Comparison of ENCODE assay signal across 1 cellular context in the genomic region with DNA sequence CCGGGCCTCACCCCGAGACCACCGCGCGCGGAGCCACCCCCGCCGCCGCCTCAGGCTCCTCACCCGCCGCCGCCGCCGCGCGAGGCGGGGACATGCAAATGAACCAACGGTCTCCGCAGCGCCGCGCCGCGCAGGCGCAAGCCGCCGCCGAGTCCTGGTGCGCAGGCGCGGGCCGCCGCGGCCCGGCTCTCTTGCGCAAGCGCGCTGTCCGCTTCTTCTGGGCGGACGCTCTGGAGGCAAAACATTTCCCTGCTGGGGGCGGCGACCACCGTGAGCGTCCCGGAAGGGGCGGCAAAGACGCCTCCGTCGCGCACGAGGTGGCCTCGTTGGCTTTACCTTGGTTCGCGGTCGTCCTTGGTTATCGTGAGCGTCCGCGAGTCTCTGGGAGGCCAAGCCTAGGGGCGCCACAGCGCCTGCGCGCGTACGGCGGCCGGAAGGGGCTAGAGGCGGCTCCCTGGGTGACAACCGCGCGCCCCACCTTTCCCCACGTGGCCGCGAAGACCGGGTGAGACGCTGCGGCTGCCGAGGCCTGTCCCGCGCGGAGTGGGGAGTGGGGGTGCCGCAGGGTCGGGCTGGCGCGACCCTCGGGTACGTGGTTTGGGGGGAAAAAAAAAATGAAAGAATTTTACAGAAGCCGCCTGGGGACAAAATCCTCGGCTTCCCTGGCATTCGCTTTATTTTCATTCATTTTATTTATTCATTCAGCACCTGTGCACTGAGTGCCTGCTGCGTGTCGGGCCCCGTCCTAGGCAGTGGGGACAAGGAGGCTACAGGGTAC.
TF ChIP-seq lines count a peak whose summit lies in the region.

A gene (plus strand): TSS at position 178 of the 778 bp plus-strand sequence. CDS start 607 bp downstream, outside the sequence.
A gene (minus strand): TSS at position 92 of the 778 bp plus-strand sequence. CDS start 2,446 bp downstream, outside the sequence.

TF ChIP-seq in HepG2, 621 proteins besides CTCF, POLR2A, EP300 and RAD21 (continued from another document and continues in another):
- TF ChIP-seq, protein P1, sequence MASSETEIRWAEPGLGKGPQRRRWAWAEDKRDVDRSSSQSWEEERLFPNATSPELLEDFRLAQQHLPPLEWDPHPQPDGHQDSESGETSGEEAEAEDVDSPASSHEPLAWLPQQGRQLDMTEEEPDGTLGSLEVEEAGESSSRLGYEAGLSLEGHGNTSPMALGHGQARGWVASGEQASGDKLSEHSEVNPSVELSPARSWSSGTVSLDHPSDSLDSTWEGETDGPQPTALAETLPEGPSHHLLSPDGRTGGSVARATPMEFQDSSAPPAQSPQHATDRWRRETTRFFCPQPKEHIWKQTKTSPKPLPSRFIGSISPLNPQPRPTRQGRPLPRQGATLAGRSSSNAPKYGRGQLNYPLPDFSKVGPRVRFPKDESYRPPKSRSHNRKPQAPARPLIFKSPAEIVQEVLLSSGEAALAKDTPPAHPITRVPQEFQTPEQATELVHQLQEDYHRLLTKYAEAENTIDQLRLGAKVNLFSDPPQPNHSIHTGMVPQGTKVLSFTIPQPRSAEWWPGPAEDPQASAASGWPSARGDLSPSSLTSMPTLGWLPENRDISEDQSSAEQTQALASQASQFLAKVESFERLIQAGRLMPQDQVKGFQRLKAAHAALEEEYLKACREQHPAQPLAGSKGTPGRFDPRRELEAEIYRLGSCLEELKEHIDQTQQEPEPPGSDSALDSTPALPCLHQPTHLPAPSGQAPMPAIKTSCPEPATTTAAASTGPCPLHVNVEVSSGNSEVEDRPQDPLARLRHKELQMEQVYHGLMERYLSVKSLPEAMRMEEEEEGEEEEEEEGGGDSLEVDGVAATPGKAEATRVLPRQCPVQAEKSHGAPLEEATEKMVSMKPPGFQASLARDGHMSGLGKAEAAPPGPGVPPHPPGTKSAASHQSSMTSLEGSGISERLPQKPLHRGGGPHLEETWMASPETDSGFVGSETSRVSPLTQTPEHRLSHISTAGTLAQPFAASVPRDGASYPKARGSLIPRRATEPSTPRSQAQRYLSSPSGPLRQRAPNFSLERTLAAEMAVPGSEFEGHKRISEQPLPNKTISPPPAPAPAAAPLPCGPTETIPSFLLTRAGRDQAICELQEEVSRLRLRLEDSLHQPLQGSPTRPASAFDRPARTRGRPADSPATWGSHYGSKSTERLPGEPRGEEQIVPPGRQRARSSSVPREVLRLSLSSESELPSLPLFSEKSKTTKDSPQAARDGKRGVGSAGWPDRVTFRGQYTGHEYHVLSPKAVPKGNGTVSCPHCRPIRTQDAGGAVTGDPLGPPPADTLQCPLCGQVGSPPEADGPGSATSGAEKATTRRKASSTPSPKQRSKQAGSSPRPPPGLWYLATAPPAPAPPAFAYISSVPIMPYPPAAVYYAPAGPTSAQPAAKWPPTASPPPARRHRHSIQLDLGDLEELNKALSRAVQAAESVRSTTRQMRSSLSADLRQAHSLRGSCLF (CRISPR knock-in tag; IDR thresholded peaks at IDR 0.05; ENCODE audit: borderline replicate concordance): no peak
- TF ChIP-seq PAF1 (CRISPR knock-in tag; IDR thresholded peaks at IDR 0.05): no peak
- TF ChIP-seq, protein P2, sequence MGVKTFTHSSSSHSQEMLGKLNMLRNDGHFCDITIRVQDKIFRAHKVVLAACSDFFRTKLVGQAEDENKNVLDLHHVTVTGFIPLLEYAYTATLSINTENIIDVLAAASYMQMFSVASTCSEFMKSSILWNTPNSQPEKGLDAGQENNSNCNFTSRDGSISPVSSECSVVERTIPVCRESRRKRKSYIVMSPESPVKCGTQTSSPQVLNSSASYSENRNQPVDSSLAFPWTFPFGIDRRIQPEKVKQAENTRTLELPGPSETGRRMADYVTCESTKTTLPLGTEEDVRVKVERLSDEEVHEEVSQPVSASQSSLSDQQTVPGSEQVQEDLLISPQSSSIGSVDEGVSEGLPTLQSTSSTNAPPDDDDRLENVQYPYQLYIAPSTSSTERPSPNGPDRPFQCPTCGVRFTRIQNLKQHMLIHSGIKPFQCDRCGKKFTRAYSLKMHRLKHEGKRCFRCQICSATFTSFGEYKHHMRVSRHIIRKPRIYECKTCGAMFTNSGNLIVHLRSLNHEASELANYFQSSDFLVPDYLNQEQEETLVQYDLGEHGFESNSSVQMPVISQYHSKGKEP (CRISPR knock-in tag; IDR thresholded peaks at IDR 0.05): peak; percentile 91; the same call in 1 of the 2 replicates
- TF ChIP-seq HOXA7 (CRISPR knock-in tag; IDR thresholded peaks at IDR 0.05): no peak
- TF ChIP-seq, protein P3, sequence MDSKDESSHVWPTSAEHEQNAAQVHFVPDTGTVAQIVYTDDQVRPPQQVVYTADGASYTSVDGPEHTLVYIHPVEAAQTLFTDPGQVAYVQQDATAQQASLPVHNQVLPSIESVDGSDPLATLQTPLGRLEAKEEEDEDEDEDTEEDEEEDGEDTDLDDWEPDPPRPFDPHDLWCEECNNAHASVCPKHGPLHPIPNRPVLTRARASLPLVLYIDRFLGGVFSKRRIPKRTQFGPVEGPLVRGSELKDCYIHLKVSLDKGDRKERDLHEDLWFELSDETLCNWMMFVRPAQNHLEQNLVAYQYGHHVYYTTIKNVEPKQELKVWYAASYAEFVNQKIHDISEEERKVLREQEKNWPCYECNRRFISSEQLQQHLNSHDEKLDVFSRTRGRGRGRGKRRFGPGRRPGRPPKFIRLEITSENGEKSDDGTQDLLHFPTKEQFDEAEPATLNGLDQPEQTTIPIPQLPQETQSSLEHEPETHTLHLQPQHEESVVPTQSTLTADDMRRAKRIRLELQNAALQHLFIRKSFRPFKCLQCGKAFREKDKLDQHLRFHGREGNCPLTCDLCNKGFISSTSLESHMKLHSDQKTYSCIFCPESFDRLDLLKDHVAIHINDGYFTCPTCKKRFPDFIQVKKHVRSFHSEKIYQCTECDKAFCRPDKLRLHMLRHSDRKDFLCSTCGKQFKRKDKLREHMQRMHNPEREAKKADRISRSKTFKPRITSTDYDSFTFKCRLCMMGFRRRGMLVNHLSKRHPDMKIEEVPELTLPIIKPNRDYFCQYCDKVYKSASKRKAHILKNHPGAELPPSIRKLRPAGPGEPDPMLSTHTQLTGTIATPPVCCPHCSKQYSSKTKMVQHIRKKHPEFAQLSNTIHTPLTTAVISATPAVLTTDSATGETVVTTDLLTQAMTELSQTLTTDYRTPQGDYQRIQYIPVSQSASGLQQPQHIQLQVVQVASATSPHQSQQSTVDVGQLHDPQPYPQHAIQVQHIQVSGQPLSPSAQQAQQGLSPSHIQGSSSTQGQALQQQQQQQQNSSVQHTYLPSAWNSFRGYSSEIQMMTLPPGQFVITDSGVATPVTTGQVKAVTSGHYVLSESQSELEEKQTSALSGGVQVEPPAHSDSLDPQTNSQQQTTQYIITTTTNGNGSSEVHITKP (CRISPR knock-in tag; IDR thresholded peaks at IDR 0.05; ENCODE audit: low read depth): no peak
- TF ChIP-seq SMAD9 (CRISPR knock-in tag; IDR thresholded peaks at IDR 0.05): peak; percentile 90
- peak; percentile 57 for TF ChIP-seq SKI (IDR thresholded peaks at IDR 0.05; ENCODE audit: partially characterized antibody)
- no peak for TF ChIP-seq ZNF468 (CRISPR knock-in tag; IDR thresholded peaks at IDR 0.05)
- TF ChIP-seq KDM5A (IDR thresholded peaks at IDR 0.05; ENCODE audit: borderline replicate concordance, low read length): peak; percentile 84; the same call in 1 of the 2 replicates
- peak; percentile 89 for TF ChIP-seq ZNF451 (CRISPR knock-in tag; IDR thresholded peaks at IDR 0.05)
- TF ChIP-seq PPARG (CRISPR knock-in tag; conservative IDR thresholded peaks at IDR 0.05): no peak
- TF ChIP-seq PHF5A (CRISPR knock-in tag; IDR thresholded peaks at IDR 0.05; ENCODE audit: low read depth, unreplicated experiment): peak; percentile 34
- peak; percentile 94 for TF ChIP-seq HES4 (CRISPR knock-in tag; IDR thresholded peaks at IDR 0.05; ENCODE audit: borderline replicate concordance)
- TF ChIP-seq SMARCE1 (IDR thresholded peaks at IDR 0.05; ENCODE audit: borderline replicate concordance): no peak
- TF ChIP-seq ZNF567 (CRISPR knock-in tag; IDR thresholded peaks at IDR 0.05; ENCODE audit: borderline replicate concordance): 0 out of 2 replicates have a peak, but pooled peaks have one; percentile 62
- no peak for TF ChIP-seq ZNF10 (CRISPR knock-in tag; IDR thresholded peaks at IDR 0.05; ENCODE audit: borderline replicate concordance, low read depth)
- peak; percentile 76; the same call in 1 of the 2 replicates for TF ChIP-seq MED13 (CRISPR knock-in tag; IDR thresholded peaks at IDR 0.05)
- TF ChIP-seq CBX1 (IDR thresholded peaks at IDR 0.05; ENCODE audit: low read depth): peak; percentile 71
- TF ChIP-seq, protein P4, sequence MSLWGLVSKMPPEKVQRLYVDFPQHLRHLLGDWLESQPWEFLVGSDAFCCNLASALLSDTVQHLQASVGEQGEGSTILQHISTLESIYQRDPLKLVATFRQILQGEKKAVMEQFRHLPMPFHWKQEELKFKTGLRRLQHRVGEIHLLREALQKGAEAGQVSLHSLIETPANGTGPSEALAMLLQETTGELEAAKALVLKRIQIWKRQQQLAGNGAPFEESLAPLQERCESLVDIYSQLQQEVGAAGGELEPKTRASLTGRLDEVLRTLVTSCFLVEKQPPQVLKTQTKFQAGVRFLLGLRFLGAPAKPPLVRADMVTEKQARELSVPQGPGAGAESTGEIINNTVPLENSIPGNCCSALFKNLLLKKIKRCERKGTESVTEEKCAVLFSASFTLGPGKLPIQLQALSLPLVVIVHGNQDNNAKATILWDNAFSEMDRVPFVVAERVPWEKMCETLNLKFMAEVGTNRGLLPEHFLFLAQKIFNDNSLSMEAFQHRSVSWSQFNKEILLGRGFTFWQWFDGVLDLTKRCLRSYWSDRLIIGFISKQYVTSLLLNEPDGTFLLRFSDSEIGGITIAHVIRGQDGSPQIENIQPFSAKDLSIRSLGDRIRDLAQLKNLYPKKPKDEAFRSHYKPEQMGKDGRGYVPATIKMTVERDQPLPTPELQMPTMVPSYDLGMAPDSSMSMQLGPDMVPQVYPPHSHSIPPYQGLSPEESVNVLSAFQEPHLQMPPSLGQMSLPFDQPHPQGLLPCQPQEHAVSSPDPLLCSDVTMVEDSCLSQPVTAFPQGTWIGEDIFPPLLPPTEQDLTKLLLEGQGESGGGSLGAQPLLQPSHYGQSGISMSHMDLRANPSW (CRISPR knock-in tag; IDR thresholded peaks at IDR 0.05; ENCODE audit: borderline replicate concordance): 0 out of 2 replicates have a peak, but pooled peaks have one; percentile 30
- TF ChIP-seq GABPB1 (CRISPR knock-in tag; IDR thresholded peaks at IDR 0.05): peak; percentile 93
- TF ChIP-seq RFX5 (IDR thresholded peaks at IDR 0.05; ENCODE audit: low read depth, low read length): no peak
- TF ChIP-seq ZNF329 (CRISPR knock-in tag; IDR thresholded peaks at IDR 0.05; ENCODE audit: low read depth): no peak; the same call in 1 of the 2 replicates
- TF ChIP-seq, protein P5, sequence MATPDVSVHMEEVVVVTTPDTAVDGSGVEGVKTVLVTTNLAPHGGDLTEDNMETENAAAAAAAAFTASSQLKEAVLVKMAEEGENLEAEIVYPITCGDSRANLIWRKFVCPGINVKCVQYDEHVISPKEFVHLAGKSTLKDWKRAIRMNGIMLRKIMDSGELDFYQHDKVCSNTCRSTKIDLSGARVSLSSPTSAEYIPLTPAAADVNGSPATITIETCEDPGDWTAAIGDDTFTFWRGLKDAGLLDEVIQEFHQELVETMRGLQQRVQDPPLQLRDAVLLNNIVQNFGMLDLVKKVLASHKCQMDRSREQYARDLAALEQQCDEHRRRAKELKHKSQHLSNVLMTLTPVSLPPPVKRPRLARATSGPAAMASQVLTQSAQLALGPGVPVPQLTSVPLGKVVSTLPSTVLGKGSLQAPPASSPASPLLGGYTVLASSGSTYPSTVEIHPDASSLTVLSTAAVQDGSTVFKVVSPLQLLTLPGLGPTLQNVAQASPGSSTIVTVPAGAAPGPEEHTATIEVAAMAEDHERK (CRISPR knock-in tag; IDR thresholded peaks at IDR 0.05; ENCODE audit: low read depth): no peak
- TF ChIP-seq RBM39 (IDR thresholded peaks at IDR 0.05; ENCODE audit: low read depth, low read length, poor library complexity, severe bottlenecking): peak; percentile 78
- TF ChIP-seq, protein P6, sequence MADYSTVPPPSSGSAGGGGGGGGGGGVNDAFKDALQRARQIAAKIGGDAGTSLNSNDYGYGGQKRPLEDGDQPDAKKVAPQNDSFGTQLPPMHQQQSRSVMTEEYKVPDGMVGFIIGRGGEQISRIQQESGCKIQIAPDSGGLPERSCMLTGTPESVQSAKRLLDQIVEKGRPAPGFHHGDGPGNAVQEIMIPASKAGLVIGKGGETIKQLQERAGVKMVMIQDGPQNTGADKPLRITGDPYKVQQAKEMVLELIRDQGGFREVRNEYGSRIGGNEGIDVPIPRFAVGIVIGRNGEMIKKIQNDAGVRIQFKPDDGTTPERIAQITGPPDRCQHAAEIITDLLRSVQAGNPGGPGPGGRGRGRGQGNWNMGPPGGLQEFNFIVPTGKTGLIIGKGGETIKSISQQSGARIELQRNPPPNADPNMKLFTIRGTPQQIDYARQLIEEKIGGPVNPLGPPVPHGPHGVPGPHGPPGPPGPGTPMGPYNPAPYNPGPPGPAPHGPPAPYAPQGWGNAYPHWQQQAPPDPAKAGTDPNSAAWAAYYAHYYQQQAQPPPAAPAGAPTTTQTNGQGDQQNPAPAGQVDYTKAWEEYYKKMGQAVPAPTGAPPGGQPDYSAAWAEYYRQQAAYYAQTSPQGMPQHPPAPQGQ (CRISPR knock-in tag; IDR thresholded peaks at IDR 0.05; ENCODE audit: borderline replicate concordance): no peak; the same call in 1 of the 2 replicates
- no peak for TF ChIP-seq STAG1 (CRISPR knock-in tag; IDR thresholded peaks at IDR 0.05)
- no peak for TF ChIP-seq KLF12 (CRISPR knock-in tag; IDR thresholded peaks at IDR 0.05; ENCODE audit: borderline replicate concordance)
- TF ChIP-seq, protein P7, sequence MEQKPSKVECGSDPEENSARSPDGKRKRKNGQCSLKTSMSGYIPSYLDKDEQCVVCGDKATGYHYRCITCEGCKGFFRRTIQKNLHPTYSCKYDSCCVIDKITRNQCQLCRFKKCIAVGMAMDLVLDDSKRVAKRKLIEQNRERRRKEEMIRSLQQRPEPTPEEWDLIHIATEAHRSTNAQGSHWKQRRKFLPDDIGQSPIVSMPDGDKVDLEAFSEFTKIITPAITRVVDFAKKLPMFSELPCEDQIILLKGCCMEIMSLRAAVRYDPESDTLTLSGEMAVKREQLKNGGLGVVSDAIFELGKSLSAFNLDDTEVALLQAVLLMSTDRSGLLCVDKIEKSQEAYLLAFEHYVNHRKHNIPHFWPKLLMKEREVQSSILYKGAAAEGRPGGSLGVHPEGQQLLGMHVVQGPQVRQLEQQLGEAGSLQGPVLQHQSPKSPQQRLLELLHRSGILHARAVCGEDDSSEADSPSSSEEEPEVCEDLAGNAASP (CRISPR knock-in tag; IDR thresholded peaks at IDR 0.05; ENCODE audit: borderline replicate concordance): peak; percentile 63
- peak; percentile 88 for TF ChIP-seq THAP11 (CRISPR knock-in tag; IDR thresholded peaks at IDR 0.05)
- peak; percentile 60; the same call in 1 of the 2 replicates for TF ChIP-seq ZNF557 (CRISPR knock-in tag; IDR thresholded peaks at IDR 0.05)
- no peak; the same call in 1 of the 2 replicates for TF ChIP-seq CHD2 (IDR thresholded peaks at IDR 0.05; ENCODE audit: low read depth, low read length)
- TF ChIP-seq ZNF136 (CRISPR knock-in tag; IDR thresholded peaks at IDR 0.05; ENCODE audit: low read depth): peak; percentile 98
- TF ChIP-seq, protein P8, sequence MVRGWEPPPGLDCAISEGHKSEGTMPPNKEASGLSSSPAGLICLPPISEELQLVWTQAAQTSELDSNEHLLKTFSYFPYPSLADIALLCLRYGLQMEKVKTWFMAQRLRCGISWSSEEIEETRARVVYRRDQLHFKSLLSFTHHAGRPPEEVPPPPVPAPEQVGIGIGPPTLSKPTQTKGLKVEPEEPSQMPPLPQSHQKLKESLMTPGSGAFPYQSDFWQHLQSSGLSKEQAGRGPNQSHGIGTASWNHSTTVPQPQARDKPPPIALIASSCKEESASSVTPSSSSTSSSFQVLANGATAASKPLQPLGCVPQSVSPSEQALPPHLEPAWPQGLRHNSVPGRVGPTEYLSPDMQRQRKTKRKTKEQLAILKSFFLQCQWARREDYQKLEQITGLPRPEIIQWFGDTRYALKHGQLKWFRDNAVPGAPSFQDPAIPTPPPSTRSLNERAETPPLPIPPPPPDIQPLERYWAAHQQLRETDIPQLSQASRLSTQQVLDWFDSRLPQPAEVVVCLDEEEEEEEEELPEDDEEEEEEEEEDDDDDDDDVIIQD (CRISPR knock-in tag; IDR thresholded peaks at IDR 0.05; ENCODE audit: low read depth): 0 out of 2 replicates have a peak, but pooled peaks have one; percentile 12
- no peak for TF ChIP-seq SIX4 (CRISPR knock-in tag; IDR thresholded peaks at IDR 0.05)
